7 cellular contexts compared by ENCODE assay signal in the genomic region with DNA sequence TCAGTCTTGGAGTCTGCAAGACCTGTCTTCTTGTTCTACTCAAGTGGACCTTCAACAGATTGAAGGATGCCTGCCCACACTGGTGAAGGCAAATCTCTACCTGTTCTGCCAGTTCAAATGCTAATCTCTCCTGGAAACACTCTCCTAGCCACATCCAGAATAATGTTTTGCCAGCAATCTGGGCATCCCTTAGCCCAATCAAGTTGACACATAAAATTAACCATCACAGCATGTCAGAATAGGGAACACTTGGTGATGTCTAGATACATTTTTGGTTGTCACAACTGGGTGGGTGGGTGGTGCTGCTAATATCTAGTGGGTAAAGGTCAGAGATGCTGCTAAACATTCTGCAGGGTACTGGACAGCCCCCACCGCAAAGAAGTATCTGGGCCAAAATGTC.
"Had no signal": no experiment of that assay in that cellular context is flagged by ENCODE, and none has a peak within 500 bp of the region (broad histone marks: within the 10 kb centered on the region; RNA-seq: fewer than 3 reads in every experiment).

No MANE protein-coding gene starts in this region.

- H2AFZ ChIP-seq: GM23338 had no signal

- DNase-seq: H9, HCEC 1CT, HFFc6, KBM-7 had no signal

- H3K4me3 ChIP-seq: GM23338 had no signal

- H3K4me2 ChIP-seq: GM23338 had no signal

- ATAC-seq: GM23338, HepG2 had no signal

- FAIRE-seq: H1, HepG2 had no signal
